Comparison of ENCODE assay signal across 26 cellular contexts in genomic region chr1:65006806-65007205, GRCh38. TPM values are rescaled to one million over a fixed set of nuclear protein-coding genes. Genes with fewer than 3 reads are reported as not detected.
A peak's percentile ranks its signal among the peaks of the same experiment; 100 is the strongest.
DNase-seq lines count a peak whose midpoint lies in the region; ATAC-seq, FAIRE-seq and TF ChIP-seq lines count a peak whose summit lies in the region.
"Had no signal": no experiment of that assay in that cellular context is flagged by ENCODE, and none has a peak within 500 bp of the region (broad histone marks: within the 10 kb centered on the region; RNA-seq: fewer than 3 reads in every experiment).

No MANE protein-coding gene starts in this region.

- in situ Hi-C loops in HepG2 (cut with HindIII; ENCODE audit: extremely low pct_ligation_motif_present, low pct_unique_long_range_greater_than_20kb): no loop called here

- TF ChIP-seq CTCF in HepG2 (CRISPR knock-in tag; IDR thresholded peaks at IDR 0.05): no peak
- no peak for TF ChIP-seq CTCF in right lobe of liver (IDR thresholded peaks at IDR 0.05)

- POLR2A ChIA-PET in HepG2 (lab: Yijun Ruan, JAX): no interaction called here

- ATAC-seq in HepG2 (no peak), right lobe of liver (no peak), GM21723 (IDR thresholded peaks at IDR 0.05; ENCODE audit: unreplicated experiment) (no peak)
- ATAC-seq in natural killer cell treated with Interleukin-12 subunit alpha and Interleukin-12 subunit beta and Interleukin-15 and Interleukin-18, amount 100 ng/mL, for 72 hours: no peak
- ATAC-seq: A549, HCT116 had no signal

- H2AFZ ChIP-seq in HepG2 (ENCODE audit: low read length): no peak overlapping the region
- H2AFZ ChIP-seq: GM23248 had no signal

- DNase-seq in HepG2 (ENCODE audit: low spot score) (no peak), right lobe of liver (no peak), amniotic epithelial cell (ENCODE audit: low read depth) (peak; percentile 66), iris pigment epithelial cell (ENCODE audit: low read depth) (peak; percentile 22), GDM1 (lab: John Stamatoyannopoulos, UW) (no peak)
- no peak for DNase-seq in natural killer cell treated with Interleukin-12 subunit alpha and Interleukin-12 subunit beta and Interleukin-15 and Interleukin-18, amount 100 ng/mL, for 72 hours (ENCODE audit: low spot score)
- DNase-seq: 8988T; ACHN; AML-193; BE2C; CD4-positive, alpha-beta T cell; CD8-positive, alpha-beta memory T cell; DMS 273 treated with DMSO at 0.1 percent for 48 hours; DMS79; EL; GF-D8; GM23248; H7 had no signal

- H3K27ac ChIP-seq in HepG2 (ENCODE audit: extremely low read length, insufficient read depth, low read length) (no peak overlapping the region), right lobe of liver (no peak overlapping the region)
- H3K27ac ChIP-seq: A549; BLaER1 treated with 17β-estradiol and CSF1 and Interleukin-3, amounts not matched to agents 10 nM and 100 nM; GM23248 had no signal

- no peaks in the 10 kb centered on the region for H4K20me1 ChIP-seq in HepG2 (ENCODE audit: insufficient read depth, low read length)

- WGBS in HepG2 (ENCODE audit: low lambda C conversion rate): 46% methylated on average over 2 of the region's 2 CpGs
- WGBS in right lobe of liver (ENCODE audit: insufficient coverage, low coverage, low lambda C conversion rate, missing lambda C conversion rate): 100% methylated on average over 2 of the region's 2 CpGs

- H3K9me3 Mint-ChIP-seq in natural killer cell treated with Interleukin-12 subunit alpha and Interleukin-12 subunit beta and Interleukin-15 and Interleukin-18, amount 100 ng/mL, for 72 hours: peaks cover 2% of the 10 kb centered on the region
- H3K9me3 Mint-ChIP-seq: CD4-positive, alpha-beta T cell; CD8-positive, alpha-beta memory T cell had no signal

- no peak overlapping the region for H3K4me3 Mint-ChIP-seq in natural killer cell treated with Interleukin-12 subunit alpha and Interleukin-12 subunit beta and Interleukin-15 and Interleukin-18, amount 100 ng/mL, for 72 hours
- H3K4me3 Mint-ChIP-seq: CD14-positive monocyte; CD4-positive, alpha-beta T cell; CD8-positive, alpha-beta memory T cell had no signal

- no peak overlapping the region for H3K9ac ChIP-seq in HepG2 (ENCODE audit: insufficient read depth, low read depth, low read length)
- H3K9ac ChIP-seq: BLaER1 treated with 17β-estradiol and CSF1 and Interleukin-3, amounts not matched to agents 10 nM and 100 nM; GM23248 had no signal

- H3K36me3 ChIP-seq in HepG2 (replicated peaks in 1 of 2; ENCODE audit: control insufficient read depth in 1 of 2, insufficient read depth in 2 of 2, low read length in 2 of 2) (no peaks in the 10 kb centered on the region), right lobe of liver (no peaks in the 10 kb centered on the region)
- H3K36me3 ChIP-seq: BE2C had no signal

- H3K4me1 ChIP-seq in HepG2 (ENCODE audit: insufficient read depth, low read length): peaks cover 20% of the 10 kb centered on the region
- peaks cover 0 to 8% (median 2%) of the 10 kb centered on the region in 4 donors for H3K4me1 ChIP-seq in right lobe of liver
- H3K4me1 ChIP-seq: BE2C had no signal

- BruUV-seq in HepG2 (replicated peaks; lab: Mats Ljungman, UMichigan): no TSS peak

- intact Hi-C loops in HepG2 (cut with micrococcal nuclease; ENCODE audit: unreplicated experiment) (no loop called here), right lobe of liver (cut with DNase I) (no loop called here)

- H3K9me3 ChIP-seq in HepG2 (ENCODE audit: low read length) (no peaks in the 10 kb centered on the region), right lobe of liver (no peaks in the 10 kb centered on the region)
- H3K9me3 ChIP-seq: A549, BE2C had no signal

- H3K27me3 ChIP-seq in HepG2 (ENCODE audit: control insufficient read depth in 1 of 2, insufficient read depth in 2 of 2, low read length in 2 of 2): peaks cover 0 to 18% of the 10 kb centered on the region in 2 experiments; a peak in 4 of 5 replicates
- H3K27me3 ChIP-seq in right lobe of liver: no peaks in the 10 kb centered on the region
- H3K27me3 ChIP-seq: BE2C had no signal

- TF ChIP-seq POLR2A in HepG2 (IDR thresholded peaks at IDR 0.05; ENCODE audit: insufficient read depth in 1 of 2, low read depth in 2 of 2, low read length in 2 of 2) (no peak), right lobe of liver (IDR thresholded peaks at IDR 0.05) (no peak)

- H3K27ac Mint-ChIP-seq in natural killer cell treated with Interleukin-12 subunit alpha and Interleukin-12 subunit beta and Interleukin-15 and Interleukin-18, amount 100 ng/mL, for 72 hours: no peak overlapping the region
- H3K27ac Mint-ChIP-seq: CD14-positive monocyte; CD4-positive, alpha-beta T cell had no signal

- CTCF ChIA-PET in HepG2 (lab: Yijun Ruan, JAX; ENCODE audit: low intra/inter-chr PET ratio, low total read pairs): no interaction called here

- H3K4me1 Mint-ChIP-seq in natural killer cell treated with Interleukin-12 subunit alpha and Interleukin-12 subunit beta and Interleukin-15 and Interleukin-18, amount 100 ng/mL, for 72 hours (ENCODE audit: low read depth in 2 of 2): peaks cover 48 to 58% of the 10 kb centered on the region in 2 donors

- H3K4me3 ChIP-seq in HepG2 (replicated peaks in 1 of 3; ENCODE audit: insufficient read depth in 1 of 3, low read depth in 2 of 3, low read length in 3 of 3) (no peak overlapping the region), right lobe of liver (no peak overlapping the region)
- H3K4me3 ChIP-seq: A549; BLaER1 treated with 17β-estradiol and CSF1 and Interleukin-3, amounts not matched to agents 10 nM and 100 nM; GM23248 had no signal

- H3K36me3 Mint-ChIP-seq in natural killer cell treated with Interleukin-12 subunit alpha and Interleukin-12 subunit beta and Interleukin-15 and Interleukin-18, amount 100 ng/mL, for 72 hours: no peaks in the 10 kb centered on the region
- H3K36me3 Mint-ChIP-seq: CD8-positive, alpha-beta memory T cell had no signal

- no peak for TF ChIP-seq RAD21 in HepG2 (CRISPR knock-in tag; IDR thresholded peaks at IDR 0.05)

- H3K4me2 ChIP-seq in HepG2 (ENCODE audit: low read depth, low read length): no peak overlapping the region
- H3K4me2 ChIP-seq: A549; BLaER1 treated with 17β-estradiol and CSF1 and Interleukin-3, amounts not matched to agents 10 nM and 100 nM had no signal

- H3K27me3 Mint-ChIP-seq in natural killer cell treated with Interleukin-12 subunit alpha and Interleukin-12 subunit beta and Interleukin-15 and Interleukin-18, amount 100 ng/mL, for 72 hours: no peaks in the 10 kb centered on the region
- H3K27me3 Mint-ChIP-seq: CD4-positive, alpha-beta T cell had no signal

- FAIRE-seq in HepG2 (lab: Jason Lieb, UNC): peak; percentile 36
- FAIRE-seq: A549, D721Med, GM12891, H1 had no signal

- H3K79me2 ChIP-seq in HepG2 (ENCODE audit: insufficient read depth, low read length): no peaks in the 10 kb centered on the region

- no peak for TF ChIP-seq EP300 in HepG2 (IDR thresholded peaks at IDR 0.05; ENCODE audit: low read depth in 2 of 2, low read length in 2 of 2)
- TF ChIP-seq EP300 in HepG2 (CRISPR knock-in tag; IDR thresholded peaks at IDR 0.05; ENCODE audit: borderline replicate concordance): no peak

TF ChIP-seq in HepG2, 621 proteins besides CTCF, POLR2A, EP300 and RAD21 (continues in another document):
- no peak for TF ChIP-seq HDAC2 (CRISPR knock-in tag; IDR thresholded peaks at IDR 0.05)
- TF ChIP-seq KLF11 (CRISPR knock-in tag; IDR thresholded peaks at IDR 0.05): no peak
- no peak for TF ChIP-seq REPIN1 (CRISPR knock-in tag; IDR thresholded peaks at IDR 0.05; ENCODE audit: borderline replicate concordance, low read depth)
- TF ChIP-seq DMAP1 (CRISPR knock-in tag; IDR thresholded peaks at IDR 0.05): no peak
- no peak for TF ChIP-seq CERS6 (CRISPR knock-in tag; IDR thresholded peaks at IDR 0.05)
- no peak for TF ChIP-seq ATF1 (CRISPR knock-in tag; IDR thresholded peaks at IDR 0.05)
- TF ChIP-seq HIVEP1 (CRISPR knock-in tag; IDR thresholded peaks at IDR 0.05): no peak
- TF ChIP-seq SP4 (CRISPR knock-in tag; IDR thresholded peaks at IDR 0.05): no peak
- no peak for TF ChIP-seq MAFG (CRISPR knock-in tag; IDR thresholded peaks at IDR 0.05)
- TF ChIP-seq SSRP1 (CRISPR knock-in tag; IDR thresholded peaks at IDR 0.05): no peak
- no peak for TF ChIP-seq SAFB2 (CRISPR knock-in tag; IDR thresholded peaks at IDR 0.05; ENCODE audit: borderline replicate concordance, low read depth)

RNA-seq across cellular contexts. Expression of gene JAK1, which starts 40.5 kb away (rescaled TPM):
- total RNA-seq in HepG2 (2016; rRNA removed; fragmentation: Illumina TruSeq; extraction: Trizol) (42.4 and 56.1 TPM in 2 replicates), right lobe of liver (10 to 100 TPM; 48.0 to 71.6 (median 66.5) TPM)
- total RNA-seq in HepG2 (2016; cell fraction: cytosol; rRNA removed; fragmentation: Illumina TruSeq; extraction: Trizol; ENCODE audit: low read depth): 2.9 and 4.1 TPM in 2 replicates
- total RNA-seq in HepG2 (2016; cell fraction: insoluble cytoplasmic fraction; rRNA removed; fragmentation: Illumina TruSeq; extraction: Trizol): 41.5 and 53.4 TPM in 2 replicates
- 15.3 and 15.6 TPM in 2 replicates for total RNA-seq in HepG2 (2016; cell fraction: membrane; rRNA removed; fragmentation: Illumina TruSeq; extraction: Trizol)
- 33.8 and 39.0 TPM in 2 replicates for total RNA-seq in HepG2 (2016; cell fraction: nucleus; rRNA removed; fragmentation: Illumina TruSeq; extraction: Trizol)
- 23.9 and 24.5 TPM in 2 replicates for polyA plus RNA-seq in HepG2 (2011; rRNA removed)
- polyA plus RNA-seq in HepG2 (2011; cell fraction: cytosol; rRNA removed): 18.5 and 23.4 TPM in 2 replicates
- 36.4 and 45.4 TPM in 2 replicates for polyA plus RNA-seq in HepG2 (2011; cell fraction: nucleus; rRNA removed)
- polyA plus RNA-seq in HepG2 (2012): 29.6 and 32.4 TPM in 2 replicates
- polyA plus RNA-seq in HepG2 (2016; cell fraction: cytosol; fragmentation: Illumina TruSeq; extraction: Trizol; ENCODE audit: low read depth): 1.1 and 1.5 TPM in 2 replicates
- polyA plus RNA-seq in HepG2 (2016; cell fraction: insoluble cytoplasmic fraction; fragmentation: Illumina TruSeq; extraction: Trizol; ENCODE audit: low read depth): 43.4 and 45.7 TPM in 2 replicates
- polyA plus RNA-seq in HepG2 (2016; cell fraction: membrane; fragmentation: Illumina TruSeq; extraction: Trizol; ENCODE audit: low read depth): 6.5 and 6.8 TPM in 2 replicates
- polyA plus RNA-seq in HepG2 (2016; cell fraction: nucleus; fragmentation: Illumina TruSeq; extraction: Trizol; ENCODE audit: insufficient read depth, low read depth): 26.3 and 30.9 TPM in 2 replicates
- 45.7 and 51.7 TPM in 2 replicates for polyA minus RNA-seq in HepG2 (2011; rRNA and poly(A)+ RNA removed; ENCODE audit: low replicate concordance)
- polyA minus RNA-seq in HepG2 (2011; cell fraction: cytosol; rRNA and poly(A)+ RNA removed): 37.3 and 37.5 TPM in 2 replicates
- 70.8 and 76.0 TPM in 2 replicates for polyA minus RNA-seq in HepG2 (2011; cell fraction: nucleus; rRNA and poly(A)+ RNA removed)
- 100 to 1,000 TPM; 132 to 198 TPM for total RNA-seq in natural killer cell treated with Interleukin-12 subunit alpha and Interleukin-12 subunit beta and Interleukin-15 and Interleukin-18, amount 100 ng/mL, for 72 hours

Comparison
In these comparisons a context has a peak if more than half of its experiments do, and no peak if none do; other contexts are left out.
1. DNase-seq: peak in amniotic epithelial cell (single experiment) and iris pigment epithelial cell (single experiment); none in HepG2 (single experiment), right lobe of liver (0 of 3), GDM1 (single experiment) and natural killer cell treated with Interleukin-12 subunit alpha and Interleukin-12 subunit beta and Interleukin-15 and Interleukin-18, amount 100 ng/mL, for 72 hours (single experiment).